Comparison of ENCODE assay signal across 18 cellular contexts in genomic region chr12:90393089-90393488, GRCh38.
DNase-seq lines count a peak whose midpoint lies in the region; ATAC-seq, FAIRE-seq and TF ChIP-seq lines count a peak whose summit lies in the region.
"Had no signal": no experiment of that assay in that cellular context is flagged by ENCODE, and none has a peak within 500 bp of the region (broad histone marks: within the 10 kb centered on the region; RNA-seq: fewer than 3 reads in every experiment).

No MANE protein-coding gene starts in this region.

- no peak overlapping the region for H3K4ac ChIP-seq in IMR-90 (ENCODE audit: low read depth, low read length)

- H3K9me2 ChIP-seq in MM.1S (replicated peaks; ENCODE audit: insufficient read depth, low read length) = no peaks in the 10 kb centered on the region

- ATAC-seq in IMR-90 (ENCODE audit: low read depth) (no peak), foreskin keratinocyte (no peak), HG02870 (IDR thresholded peaks at IDR 0.05; ENCODE audit: unreplicated experiment) (no peak)

- no TSS peak for BruUV-seq in IMR-90 (replicated peaks; lab: Mats Ljungman, UMichigan)

- H3K27me3 ChIP-seq in IMR-90 (ENCODE audit: control insufficient read depth, insufficient read depth, low read length) (no peaks in the 10 kb centered on the region), bronchial epithelial cell (ENCODE audit: control insufficient read depth, insufficient read depth, low read length) (no peaks in the 10 kb centered on the region), foreskin keratinocyte (no peaks in the 10 kb centered on the region), MM.1S (replicated peaks; ENCODE audit: insufficient read depth, low read length) (no peaks in the 10 kb centered on the region)

- no peak overlapping the region for H2AK9ac ChIP-seq in IMR-90 (replicated peaks; ENCODE audit: low read depth, low read length, poor library complexity)

- no peaks in the 10 kb centered on the region for H3K79me2 ChIP-seq in MM.1S (ENCODE audit: low read length)

- no peak for TF ChIP-seq RAD21 in IMR-90 (IDR thresholded peaks at IDR 0.05; ENCODE audit: low read length)

- no peak overlapping the region for H4K91ac ChIP-seq in IMR-90 (ENCODE audit: insufficient read depth, low read depth, low read length)

- CTCF ChIA-PET in IMR-90 (lab: Yijun Ruan, JAX) = no interaction called here

- no peak overlapping the region for H2BK20ac ChIP-seq in IMR-90 (ENCODE audit: low read depth, low read length)

- no peak overlapping the region for H3K56ac ChIP-seq in IMR-90 (ENCODE audit: extremely low read depth, insufficient read depth, low read length)

- TF ChIP-seq CTCF in IMR-90 (conservative IDR thresholded peaks at IDR 0.05; ENCODE audit: low read depth, low read length) (no peak), bronchial epithelial cell (IDR thresholded peaks at IDR 0.05; ENCODE audit: insufficient read depth, low read length, severe bottlenecking) (no peak), foreskin keratinocyte (conservative IDR thresholded peaks at IDR 0.05) (no peak), MM.1S (IDR thresholded peaks at IDR 0.05; ENCODE audit: low read length) (no peak)

- no peak overlapping the region for H2BK120ac ChIP-seq in IMR-90 (ENCODE audit: low read depth, low read length)

- no peaks in the 10 kb centered on the region for H3K9me1 ChIP-seq in IMR-90 (ENCODE audit: insufficient read depth, low read length)

- H3K79me1 ChIP-seq in IMR-90 (ENCODE audit: low read depth in 1 of 2, low read length in 2 of 2) = no peaks in the 10 kb centered on the region

- no peak overlapping the region for H3K18ac ChIP-seq in IMR-90 (ENCODE audit: low read depth, low read length)

- H4K20me1 ChIP-seq in IMR-90 (ENCODE audit: insufficient read depth, low read length) (no peaks in the 10 kb centered on the region), MM.1S (ENCODE audit: insufficient read depth, low read length) (no peaks in the 10 kb centered on the region)

- no peak for DNase-seq in IMR-90
- peak; percentile 50 for DNase-seq in bronchial epithelial cell (ENCODE audit: low read depth)
- peak; percentile 28 to 44 for DNase-seq in foreskin keratinocyte
- DNase-seq in AG20443 (ENCODE audit: low spot score) = no peak
- no peak for DNase-seq in 8988T
- DNase-seq in MM.1S = no peak
- DNase-seq: ACHN; AML-193; Caco-2; CD4-positive, alpha-beta T cell; H9 had no signal

- POLR2A ChIA-PET in IMR-90 (lab: Charles Lee; ENCODE audit: unreplicated experiment) = no interaction called here

- no peak overlapping the region for H2AK5ac ChIP-seq in IMR-90 (ENCODE audit: low read depth, low read length)

- no peak overlapping the region for H2BK5ac ChIP-seq in IMR-90 (ENCODE audit: low read depth, low read length, poor library complexity, severe bottlenecking)

- dilution Hi-C loops in IMR-90 (cut with HindIII; ENCODE audit: low sequenced_read_pairs, unreplicated experiment) = no loop called here

- no CpG with 5 or more reads among the region's 3 CpGs for WGBS in IMR-90 (ENCODE audit: extremely low coverage in 2 of 2, insufficient read length in 1 of 2), 2 experiments

- H2BK15ac ChIP-seq in IMR-90 (ENCODE audit: low read depth, low read length) = no peak overlapping the region

- H3K4me1 ChIP-seq in IMR-90 (ENCODE audit: control insufficient read depth, insufficient read depth, low read length) = no peaks in the 10 kb centered on the region
- no peaks in the 10 kb centered on the region for H3K4me1 ChIP-seq in foreskin keratinocyte
- no peaks in the 10 kb centered on the region for H3K4me1 ChIP-seq in MM.1S (ENCODE audit: low read length)
- H3K4me1 ChIP-seq: Caco-2 had no signal

- H4K5ac ChIP-seq in IMR-90 (ENCODE audit: low read depth, low read length) = no peak overlapping the region

- H3K9ac ChIP-seq in IMR-90 (ENCODE audit: low read depth, low read length) (no peak overlapping the region), MM.1S (ENCODE audit: low read length) (no peak overlapping the region)

- H3K23ac ChIP-seq in IMR-90 (ENCODE audit: low read depth, low read length) = no peak overlapping the region

- H3K4me2 ChIP-seq in IMR-90 (ENCODE audit: low read depth, low read length) (no peak overlapping the region), MM.1S (ENCODE audit: low read depth, low read length) (no peak overlapping the region)

- no peak overlapping the region for H3K4me3 ChIP-seq in IMR-90 (ENCODE audit: insufficient read depth, low read depth, low read length)
- no peak overlapping the region for H3K4me3 ChIP-seq in bronchial epithelial cell (ENCODE audit: low read depth, low read length)
- H3K4me3 ChIP-seq in MM.1S (ENCODE audit: low read length) = no peak overlapping the region

- peaks cover 4% of the 10 kb centered on the region; the same call in 1 of the 2 replicates for H3K9me3 ChIP-seq in IMR-90 (ENCODE audit: control insufficient read depth, insufficient read depth, low read length)
- no peaks in the 10 kb centered on the region for H3K9me3 ChIP-seq in MM.1S (replicated peaks; ENCODE audit: insufficient read depth, low read length)
- H3K9me3 ChIP-seq: Caco-2 had no signal

- H3K36me3 ChIP-seq in IMR-90 (ENCODE audit: control insufficient read depth, insufficient read depth, low read length) (no peaks in the 10 kb centered on the region), bronchial epithelial cell (ENCODE audit: control insufficient read depth, insufficient read depth, low read length) (no peaks in the 10 kb centered on the region), MM.1S (replicated peaks; ENCODE audit: insufficient read depth, low read length) (no peaks in the 10 kb centered on the region)

- intact Hi-C loops in IMR-90 (cut with micrococcal nuclease) = no loop called here

- in situ Hi-C loops in IMR-90 (cut with MboI; ENCODE audit: low sequenced_read_pairs) = no loop called here

- 0 out of 2 replicates have a peak overlapping the region, but pooled peaks have one; percentile 9 for H3K14ac ChIP-seq in IMR-90 (replicated peaks; ENCODE audit: low read depth, low read length)

- H2AFZ ChIP-seq in IMR-90 (replicated peaks; ENCODE audit: low read length, poor library complexity) = no peak overlapping the region
- no peak overlapping the region for H2AFZ ChIP-seq in MM.1S (ENCODE audit: low read length)

- H3K27ac ChIP-seq in IMR-90 (ENCODE audit: insufficient read depth, low read length) (no peak overlapping the region), foreskin keratinocyte (no peak overlapping the region), MM.1S (ENCODE audit: low read length) (no peak overlapping the region)
- H3K27ac ChIP-seq: C4-2B had no signal

- no peaks in the 10 kb centered on the region for H3F3A ChIP-seq in MM.1S (ENCODE audit: insufficient read depth, low read length)

- H4K8ac ChIP-seq in IMR-90 (ENCODE audit: low read depth in 2 of 2, low read length in 2 of 2) = no peak overlapping the region

- no peak for TF ChIP-seq POLR2A in IMR-90 (IDR thresholded peaks at IDR 0.05; ENCODE audit: low read depth, low read length)

- peak; percentile 23 for FAIRE-seq in bronchial epithelial cell (lab: Jason Lieb, UNC)
- FAIRE-seq: D721Med, G401.6, GM12891, GM19239, H1 had no signal

TF ChIP-seq in IMR-90, 13 proteins besides CTCF, POLR2A, EP300 and RAD21:
- TF ChIP-seq USF2 (IDR thresholded peaks at IDR 0.05; ENCODE audit: low read depth, low read length) (no peak), SMC3 (IDR thresholded peaks at IDR 0.05; ENCODE audit: low read depth, low read length) (no peak), ELK1 (IDR thresholded peaks at IDR 0.05; ENCODE audit: borderline replicate concordance, low read depth, low read length) (no peak), NFE2L2 (IDR thresholded peaks at IDR 0.05; ENCODE audit: low read depth, low read length) (no peak), RFX5 (IDR thresholded peaks at IDR 0.05; ENCODE audit: low read depth, low read length) (no peak)

Comparison
In these comparisons a context has a peak if more than half of its experiments do, and no peak if none do; other contexts are left out.
1. DNase-seq: peak in bronchial epithelial cell (single experiment) and foreskin keratinocyte (2 of 2); none in IMR-90 (single experiment), AG20443 (single experiment), 8988T (single experiment) and MM.1S (single experiment).